In the genomic region with DNA sequence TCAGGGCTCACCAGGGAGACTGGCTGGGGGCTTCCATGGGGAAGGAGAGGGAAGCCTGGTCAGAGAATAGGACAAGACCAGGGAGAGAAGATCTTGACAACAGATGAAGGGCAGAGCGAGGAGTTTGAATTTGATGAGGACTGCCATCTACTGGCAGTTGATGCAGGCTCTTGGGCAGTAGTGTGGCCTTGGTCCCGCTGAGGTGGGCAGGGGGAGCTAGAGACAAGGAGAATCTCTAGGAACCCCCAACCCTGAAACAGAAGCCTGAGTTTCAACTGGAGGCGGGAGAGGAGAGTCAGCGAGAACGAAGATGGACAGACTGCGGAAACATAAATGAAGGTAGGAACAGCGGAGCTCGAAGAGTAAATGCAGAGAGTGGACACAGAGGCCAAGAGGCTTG, we compare ENCODE assay signal across 9 cellular contexts.
DNase-seq lines count a peak whose midpoint lies in the region; ATAC-seq and TF ChIP-seq lines count a peak whose summit lies in the region.
"Had no signal": no experiment of that assay in that cellular context is flagged by ENCODE, and none has a peak within 500 bp of the region (broad histone marks: within the 10 kb centered on the region; RNA-seq: fewer than 3 reads in every experiment).

No MANE protein-coding gene starts in this region.

- no peak overlapping the region for H3K9ac ChIP-seq in OCI-LY1 (ENCODE audit: low read length)

- DNase-seq in MCF 10A (ENCODE audit: unreplicated experiment) (peak; percentile 45), breast epithelium (ENCODE audit: low spot score in 2 of 2) (no peak), epithelial cell of esophagus (ENCODE audit: low read depth) (peak; percentile 50), mucosa of descending colon (peak in 1 of 3 donors; percentile 42)
- no peak for DNase-seq in effector CD8-positive, alpha-beta T cell (lab: John Stamatoyannopoulos, UW)
- no peak for DNase-seq in NK-92 treated with Interleukin-12 subunit alpha and Interleukin-12 subunit beta, amount 100 ng/mL, for 24 hours (lab: John Stamatoyannopoulos, UW)
- no peak for DNase-seq in activated CD4-positive, alpha-beta T cell treated with anti-CD3 and anti-CD28 coated beads, Interleukin-2, amount 10 ng/mL, durations not matched to agents 7 days and 5 days

- H3K27me3 Mint-ChIP-seq in MCF 10A (ENCODE audit: insufficient read depth, unreplicated experiment), result no peaks in the 10 kb centered on the region
- no peaks in the 10 kb centered on the region for H3K27me3 Mint-ChIP-seq in activated CD4-positive, alpha-beta T cell treated with anti-CD3 and anti-CD28 coated beads, Interleukin-2, amount 10 ng/mL, durations not matched to agents 7 days and 5 days

- no peaks in the 10 kb centered on the region for H3K9me2 ChIP-seq in OCI-LY1 (ENCODE audit: low read depth, low read length)

- no peaks in the 10 kb centered on the region for H3K36me3 ChIP-seq in breast epithelium
- H3K36me3 ChIP-seq in OCI-LY1 (ENCODE audit: insufficient read depth, low read length), result no peaks in the 10 kb centered on the region
- H3K36me3 ChIP-seq in mucosa of descending colon (ENCODE audit: low read depth), result no peaks in the 10 kb centered on the region

- no peak overlapping the region for H3K27ac Mint-ChIP-seq in MCF 10A (ENCODE audit: low read depth, unreplicated experiment)
- no peak overlapping the region for H3K27ac Mint-ChIP-seq in activated CD4-positive, alpha-beta T cell treated with anti-CD3 and anti-CD28 coated beads, Interleukin-2, amount 10 ng/mL, durations not matched to agents 7 days and 5 days

- H3K9me3 Mint-ChIP-seq in MCF 10A (ENCODE audit: unreplicated experiment), result no peaks in the 10 kb centered on the region
- no peaks in the 10 kb centered on the region for H3K9me3 Mint-ChIP-seq in activated CD4-positive, alpha-beta T cell treated with anti-CD3 and anti-CD28 coated beads, Interleukin-2, amount 10 ng/mL, durations not matched to agents 7 days and 5 days

- no peaks in the 10 kb centered on the region for H3K9me3 ChIP-seq in breast epithelium
- H3K9me3 ChIP-seq in OCI-LY1 (ENCODE audit: low read length), result no peaks in the 10 kb centered on the region
- H3K9me3 ChIP-seq in mucosa of descending colon, result no peaks in the 10 kb centered on the region

- H3K4me2 ChIP-seq in OCI-LY1 (ENCODE audit: low read length), result no peak overlapping the region

- CTCF ChIA-PET in MCF 10A (lab: Yijun Ruan, JAX), result interaction anchor here (0.6 to 4.2 kb wide), 3 partner anchors 83 to 361 kb away, joined by 3 to 21 read pairs (median 3); partner anchors contain the start of gene PPP1R3C
- CTCF ChIA-PET in activated CD4-positive, alpha-beta T cell treated with anti-CD3 and anti-CD28 coated beads, Interleukin-2, amount 10 ng/mL, durations not matched to agents 7 days and 5 days (lab: Charles Lee), result interaction anchor here (0.9 to 1.2 kb wide), 2 partner anchors 21 to 81 kb away, joined by 3 to 5 read pairs; partner anchors contain the start of gene PPP1R3C

- H3K4me3 ChIP-seq in breast epithelium, result no peak overlapping the region
- no peak overlapping the region for H3K4me3 ChIP-seq in OCI-LY1 (ENCODE audit: low read depth, low read length, poor library complexity, severe bottlenecking)
- H3K4me3 ChIP-seq in epithelial cell of esophagus (ENCODE audit: low read length), result no peak overlapping the region
- no peak overlapping the region for H3K4me3 ChIP-seq in mucosa of descending colon

- H3K27ac ChIP-seq in breast epithelium (no peak overlapping the region), OCI-LY1 (ENCODE audit: low read depth, low read length, poor library complexity, severe bottlenecking) (no peak overlapping the region)
- H3K27ac ChIP-seq: epithelial cell of prostate had no signal

- TF ChIP-seq POLR2A in breast epithelium (IDR thresholded peaks at IDR 0.05), result no peak

- no peaks in the 10 kb centered on the region for H4K20me1 ChIP-seq in OCI-LY1 (ENCODE audit: insufficient read depth, low read length)

- ATAC-seq in mucosa of descending colon, result peak; percentile 40

- no peaks in the 10 kb centered on the region for H3F3A ChIP-seq in OCI-LY1 (ENCODE audit: insufficient read depth, low read length)

- no peak overlapping the region for H3K4me3 Mint-ChIP-seq in MCF 10A (ENCODE audit: unreplicated experiment)
- H3K4me3 Mint-ChIP-seq in activated CD4-positive, alpha-beta T cell treated with anti-CD3 and anti-CD28 coated beads, Interleukin-2, amount 10 ng/mL, durations not matched to agents 7 days and 5 days, result no peak overlapping the region

- POLR2A ChIA-PET in MCF 10A (lab: Yijun Ruan, JAX), result no interaction called here
- POLR2A ChIA-PET in activated CD4-positive, alpha-beta T cell treated with anti-CD3 and anti-CD28 coated beads, Interleukin-2, amount 10 ng/mL, durations not matched to agents 7 days and 5 days (lab: Charles Lee), result no interaction called here

- H3K4me1 ChIP-seq in breast epithelium (peaks cover 0 to 3% of the 10 kb centered on the region in 2 donors), OCI-LY1 (ENCODE audit: insufficient read depth, low read length, severe bottlenecking) (no peaks in the 10 kb centered on the region), mucosa of descending colon (ENCODE audit: low read depth) (peaks cover 11% of the 10 kb centered on the region)

- no peaks in the 10 kb centered on the region for H3K79me2 ChIP-seq in OCI-LY1 (ENCODE audit: insufficient read depth, low read length)

- TF ChIP-seq CTCF in MCF 10A (IDR thresholded peaks at IDR 0.05; ENCODE audit: unreplicated experiment) (peak; percentile 35), breast epithelium (IDR thresholded peaks at IDR 0.05) (no peak), OCI-LY1 (IDR thresholded peaks at IDR 0.05; ENCODE audit: low read length) (peak; percentile 13; the same call in 1 of the 2 replicates), epithelial cell of esophagus (IDR thresholded peaks at IDR 0.05; ENCODE audit: insufficient read depth, low read depth, low read length, missing control alignments) (peak; percentile 48), mucosa of descending colon (IDR thresholded peaks at IDR 0.05) (no peak)

- no TSS peak for BruUV-seq in MCF 10A (replicated peaks; lab: Mats Ljungman, UMichigan)

- H3K36me3 Mint-ChIP-seq in MCF 10A (ENCODE audit: insufficient read depth, unreplicated experiment), result no peaks in the 10 kb centered on the region
- no peaks in the 10 kb centered on the region for H3K36me3 Mint-ChIP-seq in activated CD4-positive, alpha-beta T cell treated with anti-CD3 and anti-CD28 coated beads, Interleukin-2, amount 10 ng/mL, durations not matched to agents 7 days and 5 days (ENCODE audit: low read depth)

- intact Hi-C loops in MCF 10A (cut with micrococcal nuclease) (loop anchor here (1.0 to 2.0 kb wide), 5 partner anchors 83 to 253 kb away; no protein-coding TSS in a partner anchor), breast epithelium (cut with DNase I; ENCODE audit: low total_unique reads) (no loop called here), mucosa of descending colon (cut with DNase I, micrococcal nuclease) (loop anchor here in 1 of 2 donors (5.0 kb wide), 1 partner anchor 80 kb away; the partner anchor contains the start of gene PPP1R3C)

- H2AFZ ChIP-seq in OCI-LY1 (ENCODE audit: low read length), result no peak overlapping the region

- H3K4me1 Mint-ChIP-seq in MCF 10A (ENCODE audit: insufficient read depth, unreplicated experiment), result peaks cover 17% of the 10 kb centered on the region
- no peaks in the 10 kb centered on the region for H3K4me1 Mint-ChIP-seq in activated CD4-positive, alpha-beta T cell treated with anti-CD3 and anti-CD28 coated beads, Interleukin-2, amount 10 ng/mL, durations not matched to agents 7 days and 5 days

- H3K27me3 ChIP-seq in breast epithelium (no peaks in the 10 kb centered on the region), OCI-LY1 (ENCODE audit: insufficient read depth, low read length) (no peaks in the 10 kb centered on the region)

Comparison
In these comparisons a context has a peak if more than half of its experiments do, and no peak if none do; other contexts are left out.
1. DNase-seq: peak in MCF 10A (single experiment) and epithelial cell of esophagus (single experiment); none in breast epithelium (0 of 2), effector CD8-positive, alpha-beta T cell (single experiment), NK-92 treated with Interleukin-12 subunit alpha and Interleukin-12 subunit beta, amount 100 ng/mL, for 24 hours (single experiment) and activated CD4-positive, alpha-beta T cell treated with anti-CD3 and anti-CD28 coated beads, Interleukin-2, amount 10 ng/mL, durations not matched to agents 7 days and 5 days (single experiment).
2. CTCF ChIP-seq: peak in MCF 10A (single experiment), OCI-LY1 (single experiment) and epithelial cell of esophagus (single experiment); none in breast epithelium (0 of 3) and mucosa of descending colon (single experiment).